13 cellular contexts compared by ENCODE assay signal in the genomic region with DNA sequence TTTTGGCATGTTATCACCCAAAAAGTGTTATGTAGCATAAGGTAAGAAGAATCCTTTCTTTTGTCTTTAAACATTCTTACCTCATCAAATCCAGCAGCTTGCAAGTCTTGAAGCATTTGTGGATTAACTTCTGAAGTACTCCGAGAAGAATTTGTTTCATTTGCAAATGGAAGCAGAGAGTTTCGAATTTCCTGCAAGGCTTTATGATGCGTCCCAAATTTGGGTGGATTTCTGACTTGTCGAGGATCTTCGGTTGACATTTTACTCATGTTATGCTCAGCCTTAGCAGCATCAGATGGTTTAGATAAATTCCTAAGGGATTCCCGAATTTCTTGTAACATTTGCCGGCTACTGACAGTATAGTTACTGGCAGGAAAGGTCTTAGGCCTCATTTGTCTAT. TPM values are rescaled to one million over a fixed set of nuclear protein-coding genes. Genes with fewer than 3 reads are reported as not detected.
A peak's percentile ranks its signal among the peaks of the same experiment; 100 is the strongest.
DNase-seq lines count a peak whose midpoint lies in the region; ATAC-seq, FAIRE-seq and TF ChIP-seq lines count a peak whose summit lies in the region.
"Had no signal": no experiment of that assay in that cellular context is flagged by ENCODE, and none has a peak within 500 bp of the region (broad histone marks: within the 10 kb centered on the region; RNA-seq: fewer than 3 reads in every experiment).

No MANE protein-coding gene starts in this region.

- H3K4me2 ChIP-seq in H9 (ENCODE audit: insufficient read depth, insufficient read length, low read length) (peak overlapping the region; percentile 46), astrocyte (ENCODE audit: low read length) (no peak overlapping the region), skeletal muscle satellite cell (ENCODE audit: low read length) (peak overlapping the region; percentile 51)
- H3K4me2 ChIP-seq: BLaER1 treated with 17β-estradiol and CSF1 and Interleukin-3, amounts not matched to agents 10 nM and 100 nM had no signal

- H4K91ac ChIP-seq in H9 (ENCODE audit: insufficient read length, low read depth, low read length) = no peak overlapping the region

- no peak overlapping the region for H3K23ac ChIP-seq in H9 (ENCODE audit: insufficient read length, low read depth, low read length)

- no peak for ATAC-seq in GM18868 (IDR thresholded peaks at IDR 0.05; ENCODE audit: unreplicated experiment)
- ATAC-seq in mucosa of descending colon = no peak
- ATAC-seq: natural killer cell treated with Interleukin-12 subunit alpha and Interleukin-12 subunit beta and Interleukin-15 and Interleukin-18, amount 100 ng/mL, for 72 hours; Right ventricle myocardium inferior had no signal

- intact Hi-C loops in mucosa of descending colon (cut with DNase I, micrococcal nuclease) = no loop called here

- H2AFZ ChIP-seq in H9 (ENCODE audit: low read length) = no peak overlapping the region
- H2AFZ ChIP-seq in astrocyte (ENCODE audit: low read depth, low read length) = no peak overlapping the region

- H3K36me3 Mint-ChIP-seq in H9 (ENCODE audit: insufficient read depth in 1 of 3, low read depth in 3 of 3) (peaks cover 3 to 16% (median 9%) of the 10 kb centered on the region in 3 experiments; a peak in 5 of 7 replicates), astrocyte (ENCODE audit: low read depth, unreplicated experiment) (no peaks in the 10 kb centered on the region)
- H3K36me3 Mint-ChIP-seq: natural killer cell treated with Interleukin-12 subunit alpha and Interleukin-12 subunit beta and Interleukin-15 and Interleukin-18, amount 100 ng/mL, for 72 hours had no signal

- no peak overlapping the region for H4K5ac ChIP-seq in H9 (ENCODE audit: insufficient read length, low read depth, low read length)

- no peaks in the 10 kb centered on the region for H3K23me2 ChIP-seq in H9 (ENCODE audit: insufficient read length, low read depth, low read length, poor library complexity, severe bottlenecking)

- no peak overlapping the region for H3K18ac ChIP-seq in H9 (ENCODE audit: insufficient read length, low read depth, low read length)

- H3K36me3 ChIP-seq in astrocyte (ENCODE audit: insufficient read depth, low read length) = peaks cover 8% of the 10 kb centered on the region
- peaks cover 20% of the 10 kb centered on the region for H3K36me3 ChIP-seq in skeletal muscle satellite cell (ENCODE audit: insufficient read depth, low read length)
- no peaks in the 10 kb centered on the region for H3K36me3 ChIP-seq in mucosa of descending colon (ENCODE audit: low read depth)

- H3K79me2 ChIP-seq in H9 (ENCODE audit: insufficient read depth, low read length) (peaks cover 20% of the 10 kb centered on the region; the same call in 1 of the 2 replicates), astrocyte (ENCODE audit: insufficient read depth, low read length) (peaks cover 94% of the 10 kb centered on the region)

- no peaks in the 10 kb centered on the region for H3K9me3 Mint-ChIP-seq in H9
- H3K9me3 Mint-ChIP-seq in astrocyte (ENCODE audit: unreplicated experiment) = no peaks in the 10 kb centered on the region
- H3K9me3 Mint-ChIP-seq: natural killer cell treated with Interleukin-12 subunit alpha and Interleukin-12 subunit beta and Interleukin-15 and Interleukin-18, amount 100 ng/mL, for 72 hours had no signal

- no peak overlapping the region for H3K14ac ChIP-seq in H9 (ENCODE audit: insufficient read depth, low read length)

- H2BK12ac ChIP-seq in H9 (ENCODE audit: insufficient read length, low read depth, low read length) = no peak overlapping the region

- TF ChIP-seq CTCF in H9 (conservative IDR thresholded peaks at IDR 0.05) (no peak), astrocyte (IDR thresholded peaks at IDR 0.05; ENCODE audit: insufficient read depth, low read depth, low read length) (no peak), mucosa of descending colon (IDR thresholded peaks at IDR 0.05) (no peak)

- H3K27ac Mint-ChIP-seq in H9 (peak overlapping the region; percentile 55 to 95 (median 84); a peak in 6 of 7 replicates), astrocyte (ENCODE audit: unreplicated experiment) (no peak overlapping the region)
- H3K27ac Mint-ChIP-seq: natural killer cell treated with Interleukin-12 subunit alpha and Interleukin-12 subunit beta and Interleukin-15 and Interleukin-18, amount 100 ng/mL, for 72 hours; progenitor cell of endocrine pancreas had no signal

- no peaks in the 10 kb centered on the region for H4K20me1 ChIP-seq in H9 (ENCODE audit: control insufficient read depth, insufficient read depth, insufficient read length)
- peaks cover 76% of the 10 kb centered on the region for H4K20me1 ChIP-seq in astrocyte (ENCODE audit: insufficient read depth, low read length)

- H3K27me3 ChIP-seq in H9 (ENCODE audit: insufficient read depth, low read length) (no peaks in the 10 kb centered on the region), astrocyte (ENCODE audit: insufficient read depth, low read length) (no peaks in the 10 kb centered on the region), skeletal muscle satellite cell (ENCODE audit: control insufficient read depth, insufficient read depth, low read length) (no peaks in the 10 kb centered on the region)
- H3K27me3 ChIP-seq: BLaER1 treated with 17β-estradiol and CSF1 and Interleukin-3, amounts not matched to agents 10 nM and 100 nM had no signal

- H3K4me1 Mint-ChIP-seq in H9 = peaks cover 18 to 26% of the 10 kb centered on the region in 2 experiments
- peaks cover 7% of the 10 kb centered on the region for H3K4me1 Mint-ChIP-seq in astrocyte (ENCODE audit: low read depth, unreplicated experiment)

- H3K4me3 Mint-ChIP-seq in H9 = peak overlapping the region in 1 of 2 experiments; percentile 13; a peak in 3 of 5 replicates
- H3K4me3 Mint-ChIP-seq in astrocyte (ENCODE audit: unreplicated experiment) = no peak overlapping the region
- H3K4me3 Mint-ChIP-seq: natural killer cell treated with Interleukin-12 subunit alpha and Interleukin-12 subunit beta and Interleukin-15 and Interleukin-18, amount 100 ng/mL, for 72 hours had no signal

- H3K27me3 Mint-ChIP-seq in H9 (ENCODE audit: low read depth) (no peaks in the 10 kb centered on the region), astrocyte (ENCODE audit: low read depth, unreplicated experiment) (no peaks in the 10 kb centered on the region)
- H3K27me3 Mint-ChIP-seq: natural killer cell treated with Interleukin-12 subunit alpha and Interleukin-12 subunit beta and Interleukin-15 and Interleukin-18, amount 100 ng/mL, for 72 hours; progenitor cell of endocrine pancreas had no signal

- H2BK5ac ChIP-seq in H9 (ENCODE audit: insufficient read length, low read length) = no peak overlapping the region

- FAIRE-seq in astrocyte (lab: Jason Lieb, UNC) (no peak), frontal cortex (lab: Jason Lieb, UNC) (no peak)

- H3K9ac ChIP-seq in H9 (ENCODE audit: extremely low read depth, insufficient read length, low read length) (no peak overlapping the region), astrocyte (ENCODE audit: low read length) (no peak overlapping the region), skeletal muscle satellite cell (ENCODE audit: low read depth, low read length) (peak overlapping the region; percentile 8)
- H3K9ac ChIP-seq: BLaER1 treated with 17β-estradiol and CSF1 and Interleukin-3, amounts not matched to agents 10 nM and 100 nM had no signal

- H3K27ac ChIP-seq in H9 (ENCODE audit: insufficient read length, low read depth, low read length) = peak overlapping the region; percentile 8
- H3K27ac ChIP-seq in astrocyte (ENCODE audit: low read depth, low read length) = no peak overlapping the region
- H3K27ac ChIP-seq: BLaER1 treated with 17β-estradiol and CSF1 and Interleukin-3, amounts not matched to agents 10 nM and 100 nM had no signal

- no peak overlapping the region for H3K4ac ChIP-seq in H9 (ENCODE audit: low read depth, low read length)

- no peak overlapping the region for H2AK5ac ChIP-seq in H9 (ENCODE audit: insufficient read length, low read length)

- no peak overlapping the region for H2BK20ac ChIP-seq in H9 (ENCODE audit: low read depth, low read length, poor library complexity, severe bottlenecking)

- H3K4me1 ChIP-seq in H9 (ENCODE audit: insufficient read depth, low read length) (no peaks in the 10 kb centered on the region; the same call in 1 of the 2 replicates), astrocyte (ENCODE audit: insufficient read depth, low read length) (peaks cover 9% of the 10 kb centered on the region), skeletal muscle satellite cell (ENCODE audit: control insufficient read depth, insufficient read depth, low read length) (peaks cover 20% of the 10 kb centered on the region), mucosa of descending colon (ENCODE audit: low read depth) (no peaks in the 10 kb centered on the region)

- H3K9me3 ChIP-seq in H9 (ENCODE audit: control insufficient read depth, low read depth, low read length) (no peaks in the 10 kb centered on the region), astrocyte (ENCODE audit: insufficient read depth, low read depth, low read length) (no peaks in the 10 kb centered on the region), skeletal muscle satellite cell (replicated peaks; ENCODE audit: low read length) (no peaks in the 10 kb centered on the region), mucosa of descending colon (no peaks in the 10 kb centered on the region)
- H3K9me3 ChIP-seq: BLaER1 treated with 17β-estradiol and CSF1 and Interleukin-3, amounts not matched to agents 10 nM and 100 nM had no signal

- H4K8ac ChIP-seq in H9 (replicated peaks; ENCODE audit: insufficient read length, low read depth, low read length) = no peak overlapping the region

- no peak overlapping the region for H2BK120ac ChIP-seq in H9 (ENCODE audit: low read depth, low read length, poor library complexity, severe bottlenecking)

- H3K4me3 ChIP-seq in astrocyte (ENCODE audit: insufficient read depth, low read depth, low read length) (no peak overlapping the region), skeletal muscle satellite cell (ENCODE audit: low read length) (no peak overlapping the region), mucosa of descending colon (no peak overlapping the region)
- H3K4me3 ChIP-seq: BLaER1 treated with 17β-estradiol and CSF1 and Interleukin-3, amounts not matched to agents 10 nM and 100 nM had no signal

- no peak overlapping the region for H3K56ac ChIP-seq in H9 (ENCODE audit: insufficient read length, low read depth, low read length)

- H2BK15ac ChIP-seq in H9 (ENCODE audit: low read depth, low read length) = no peak overlapping the region

- peak; percentile 38 for DNase-seq in H9
- peak; percentile 5 for DNase-seq in astrocyte (ENCODE audit: low read depth)
- peak; percentile 60 for DNase-seq in iPS DF 19.7 (ENCODE audit: low read depth, low spot score)
- DNase-seq in frontal cortex (ENCODE audit: low spot score in 2 of 2) = no peak
- no peak for DNase-seq in mucosa of descending colon
- DNase-seq: activated gamma-delta T cell, NCI-H187 treated with DMSO at 0.1 percent for 48 hours had no signal

- no peak overlapping the region for H3T11ph ChIP-seq in H9 (ENCODE audit: low read length)

- no CpG with 5 or more reads among the region's 7 CpGs for WGBS in H9 (ENCODE audit: extremely low coverage, insufficient read length, low lambda C conversion rate)

- H3K79me1 ChIP-seq in H9 (ENCODE audit: insufficient read depth, low read depth, low read length, poor library complexity, severe bottlenecking) = peaks cover 8% of the 10 kb centered on the region

RNA-seq across cellular contexts. Expression of gene LATS1, which starts 16.2 kb away (rescaled TPM):
- total RNA-seq in H9 (2021) = 25.1 and 26.3 TPM in 2 replicates
- 25.6 and 27.9 TPM in 2 replicates for total RNA-seq in astrocyte
- total RNA-seq in skeletal muscle satellite cell (2012; rRNA removed) = 15.2 and 15.5 TPM in 2 replicates
- total RNA-seq in frontal cortex = 22.8 TPM
- total RNA-seq in mucosa of descending colon = 10 to 100 TPM; 23.2 to 39.0 (median 23.3) TPM

RNA-seq across cellular contexts. Expression of gene NUP43, which starts 44.6 kb away (rescaled TPM):
- total RNA-seq in H9 (2021) (92.1 and 102 TPM in 2 replicates), astrocyte (38.2 and 39.7 TPM in 2 replicates), frontal cortex (24.9 TPM), mucosa of descending colon (10 to 100 TPM; 25.8 to 27.9 (median 26.0) TPM)
- total RNA-seq in skeletal muscle satellite cell (2012; rRNA removed) = 34.0 and 36.7 TPM in 2 replicates

RNA-seq across cellular contexts. Expression of gene PCMT1, which starts 47.8 kb away (rescaled TPM):
- total RNA-seq in H9 (2021) (91.5 and 98.3 TPM in 2 replicates), astrocyte (127 TPM in 2 replicates), frontal cortex (152 TPM), mucosa of descending colon (10 to 100 TPM; 51.9 to 72.4 (median 57.9) TPM)
- total RNA-seq in skeletal muscle satellite cell (2012; rRNA removed) = 197 and 209 TPM in 2 replicates

RNA-seq across cellular contexts. Expression of gene KATNA1, which starts 53.2 kb away (rescaled TPM):
- total RNA-seq in H9 (2021) (18.3 and 19.8 TPM in 2 replicates), astrocyte (13.7 and 14.3 TPM in 2 replicates), frontal cortex (23.6 TPM), mucosa of descending colon (10 to 100 TPM in 2 of 3 donors, 1 to 10 TPM in 1; 9.2 to 16.8 (median 13.2) TPM)
- total RNA-seq in skeletal muscle satellite cell (2012; rRNA removed) = 22.1 and 23.4 TPM in 2 replicates

Comparison
In these comparisons a context has a peak if more than half of its experiments do, and no peak if none do; other contexts are left out.
1. DNase-seq: peak in H9 (single experiment), astrocyte (single experiment) and iPS DF 19.7 (single experiment); none in frontal cortex (0 of 2) and mucosa of descending colon (0 of 3).